In genomic region chr17:61331886-61332285, GRCh38 we compare ENCODE assay signal across 13 cellular contexts.
"Had no signal": no experiment of that assay in that cellular context is flagged by ENCODE, and none has a peak within 500 bp of the region (broad histone marks: within the 10 kb centered on the region; RNA-seq: fewer than 3 reads in every experiment).

No MANE protein-coding gene starts in this region.

- ATAC-seq: activated CD4-positive, CD25-positive, alpha-beta regulatory T cell treated with anti-CD3 and anti-CD28 coated beads, Interleukin-2, amount 50 U/mL, for 24 hours; mucosa of descending colon; naive thymus-derived CD8-positive, alpha-beta T cell; right lobe of liver; stimulated activated naive B cell treated with anti-CD40 and anti-IgM and Interleukin-4, amounts not matched to agents 10 μg/mL and 1 μg/mL and 100 μg/mL, for 72 hours had no signal

- H3K4me3 ChIP-seq: adrenal gland, mucosa of descending colon, prostate gland, right lobe of liver had no signal

- H3K9me3 ChIP-seq: adrenal gland, mucosa of descending colon, prostate gland, right lobe of liver had no signal

- H3K27me3 ChIP-seq: adrenal gland, right lobe of liver had no signal

- H3K36me3 ChIP-seq: adrenal gland, prostate gland, right lobe of liver had no signal

- DNase-seq: activated CD4-positive, alpha-beta T cell treated with anti-CD3 and anti-CD28 coated beads, Interleukin-2, amount 50 U/mL, for 4 hours; activated naive CD4-positive, alpha-beta T cell treated with anti-CD3 and anti-CD28 coated beads, Interleukin-2, amount 50 U/mL, for 16 hours; activated T-cell treated with anti-CD3 and anti-CD28 coated beads, Interleukin-2, amount 50 U/mL, for 1 hour; kidney glomerular epithelial cell; mucosa of descending colon; naive thymus-derived CD8-positive, alpha-beta T cell; right lobe of liver; stimulated activated CD4-positive, alpha-beta T cell treated with anti-CD3 and anti-CD28 coated beads, Interleukin-1b, Interleukin-23, amount 100 ng/mL, for 48 hours; stimulated activated naive B cell treated with anti-CD40 and anti-IgM and Interleukin-4, amounts not matched to agents 10 μg/mL and 1 μg/mL and 100 μg/mL, for 72 hours; SW 1271 had no signal
